In genomic region chr17:4898927-4899326, GRCh38 we compare ENCODE assay signal across 1 cellular context.
TF ChIP-seq lines count a peak whose summit lies in the region.

No MANE protein-coding gene starts in this region.

TF ChIP-seq in endothelial cell of umbilical vein, 7 proteins besides CTCF, POLR2A, EP300 and RAD21 (continued from another document):
- TF ChIP-seq FOS (IDR thresholded peaks at IDR 0.05; ENCODE audit: borderline replicate concordance, insufficient read depth, low read length) = no peak
- no peak for TF ChIP-seq JUN (IDR thresholded peaks at IDR 0.05; ENCODE audit: borderline replicate concordance, insufficient read depth, insufficient read length, low read depth)
